2 cellular contexts compared by ENCODE assay signal in genomic region chr6:33714385-33715040, GRCh38.
TF ChIP-seq lines count a peak whose summit lies in the region.

No MANE protein-coding gene starts in this region.

TF ChIP-seq in K562, 482 proteins besides CTCF, POLR2A, EP300 and RAD21:
- no peak for TF ChIP-seq CAMTA2 (CRISPR knock-in tag; conservative IDR thresholded peaks at IDR 0.05)
- peak; percentile 97 for TF ChIP-seq ZNF24 (IDR thresholded peaks at IDR 0.05)
- 0 out of 2 replicates have a peak, but pooled peaks have one; percentile 25 for TF ChIP-seq ZNF263 (CRISPR knock-in tag; IDR thresholded peaks at IDR 0.05; ENCODE audit: borderline replicate concordance)

TF ChIP-seq in GM23338, 12 proteins besides CTCF, POLR2A, EP300 and RAD21:
- no peak for TF ChIP-seq EZH2 (IDR thresholded peaks at IDR 0.05; ENCODE audit: low read depth, unreplicated experiment)
- no peak for TF ChIP-seq ETS1 (IDR thresholded peaks at IDR 0.05)
- no peak for TF ChIP-seq POLR2AphosphoS5 (IDR thresholded peaks at IDR 0.05; ENCODE audit: low read depth)
- TF ChIP-seq STAT1 (IDR thresholded peaks at IDR 0.05; ENCODE audit: unreplicated experiment) = no peak
- no peak for TF ChIP-seq ZNF462 (CRISPR knock-in tag; IDR thresholded peaks at IDR 0.05)
- no peak for TF ChIP-seq REST (IDR thresholded peaks at IDR 0.05; ENCODE audit: unreplicated experiment)
- TF ChIP-seq CREB1 (CRISPR knock-in tag; IDR thresholded peaks at IDR 0.05; ENCODE audit: low read depth) = no peak
- TF ChIP-seq EZH2phosphoT487 (IDR thresholded peaks at IDR 0.05; ENCODE audit: unreplicated experiment) = no peak
- no peak for TF ChIP-seq JUNB (IDR thresholded peaks at IDR 0.05; ENCODE audit: unreplicated experiment)
- TF ChIP-seq NANOG (IDR thresholded peaks at IDR 0.05; ENCODE audit: borderline replicate concordance) = no peak
- TF ChIP-seq ZNF114 (CRISPR knock-in tag; IDR thresholded peaks at IDR 0.05) = no peak
